ENCODE assay signal across 15 cellular contexts in the genomic region with DNA sequence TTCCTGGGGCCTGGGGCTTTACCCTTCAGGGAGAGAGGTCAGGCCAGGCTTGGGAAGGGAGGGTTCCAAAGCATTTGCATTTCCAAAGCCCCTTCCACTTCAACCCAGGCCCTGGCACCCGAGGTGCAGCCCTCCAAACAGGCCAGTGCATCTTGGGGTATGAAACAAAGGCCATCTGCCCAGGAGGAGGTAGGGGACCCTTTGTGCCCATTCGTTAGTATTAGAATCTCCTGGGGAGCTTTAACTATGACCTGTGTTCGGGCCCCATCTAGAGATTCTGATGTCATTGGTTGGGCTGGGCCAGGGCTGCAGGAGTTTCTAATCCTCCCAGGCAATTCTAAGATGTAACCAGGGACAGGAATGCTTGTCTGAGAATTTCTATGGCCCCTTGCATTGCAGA.
"Had no signal": no experiment of that assay in that cellular context is flagged by ENCODE, and none has a peak within 500 bp of the region (broad histone marks: within the 10 kb centered on the region; RNA-seq: fewer than 3 reads in every experiment).

No MANE protein-coding gene starts in this region.

- H3K36me3 ChIP-seq: lower lobe of right lung, prostate gland had no signal

- H3K36me3 Mint-ChIP-seq: naive thymus-derived CD4-positive, alpha-beta T cell had no signal

- H3K27ac ChIP-seq: coronary artery, lower lobe of right lung, prostate gland had no signal

- H3K9me3 ChIP-seq: lower lobe of right lung, prostate gland had no signal

- H3K9me3 Mint-ChIP-seq: activated B cell treated with CpG ODN at 0.5 μM for 24 hours; activated CD4-positive, alpha-beta T cell treated with anti-CD3 and anti-CD28 coated beads, Interleukin-2, amount 10 ng/mL, durations not matched to agents 24 days and 14 days; naive thymus-derived CD4-positive, alpha-beta T cell had no signal

- H3K4me3 ChIP-seq: coronary artery, lower lobe of right lung, prostate gland had no signal

- H3K4me3 Mint-ChIP-seq: activated B cell treated with CpG ODN at 0.5 μM for 24 hours; activated CD4-positive, alpha-beta T cell treated with anti-CD3 and anti-CD28 coated beads, Interleukin-2, amount 10 ng/mL, durations not matched to agents 24 days and 14 days; naive thymus-derived CD4-positive, alpha-beta T cell had no signal

- DNase-seq: activated B cell treated with CpG ODN at 0.5 μM for 24 hours; activated CD4-positive, alpha-beta T cell treated with anti-CD3 and anti-CD28 coated beads, Interleukin-2, amount 10 ng/mL, durations not matched to agents 24 days and 14 days; activated gamma-delta T cell; activated T-cell treated with anti-CD3 and anti-CD28 coated beads, Interleukin-2, amount 50 U/mL, for 1 hour; caudate nucleus; effector CD8-positive, alpha-beta T cell; lower lobe of right lung; naive thymus-derived CD4-positive, alpha-beta T cell; stimulated activated CD4-positive, alpha-beta T cell treated with anti-CD3 and anti-CD28 coated beads, Interleukin-12 subunit alpha, Interleukin-12 subunit beta, amount 100 ng/mL, for 4 hours; stimulated activated naive CD4-positive, alpha-beta T cell; substantia nigra had no signal

- H3K27ac Mint-ChIP-seq: activated B cell treated with CpG ODN at 0.5 μM for 24 hours; activated CD4-positive, alpha-beta T cell treated with anti-CD3 and anti-CD28 coated beads, Interleukin-2, amount 10 ng/mL, durations not matched to agents 24 days and 14 days; naive thymus-derived CD4-positive, alpha-beta T cell had no signal

- ATAC-seq: lower lobe of right lung; naive thymus-derived CD4-positive, alpha-beta T cell; sciatic nerve; SK-N-SH treated with all-trans-retinoic acid at 6 μM for 48 hours had no signal
